ENCODE assay signal across 8 cellular contexts in the genomic region with DNA sequence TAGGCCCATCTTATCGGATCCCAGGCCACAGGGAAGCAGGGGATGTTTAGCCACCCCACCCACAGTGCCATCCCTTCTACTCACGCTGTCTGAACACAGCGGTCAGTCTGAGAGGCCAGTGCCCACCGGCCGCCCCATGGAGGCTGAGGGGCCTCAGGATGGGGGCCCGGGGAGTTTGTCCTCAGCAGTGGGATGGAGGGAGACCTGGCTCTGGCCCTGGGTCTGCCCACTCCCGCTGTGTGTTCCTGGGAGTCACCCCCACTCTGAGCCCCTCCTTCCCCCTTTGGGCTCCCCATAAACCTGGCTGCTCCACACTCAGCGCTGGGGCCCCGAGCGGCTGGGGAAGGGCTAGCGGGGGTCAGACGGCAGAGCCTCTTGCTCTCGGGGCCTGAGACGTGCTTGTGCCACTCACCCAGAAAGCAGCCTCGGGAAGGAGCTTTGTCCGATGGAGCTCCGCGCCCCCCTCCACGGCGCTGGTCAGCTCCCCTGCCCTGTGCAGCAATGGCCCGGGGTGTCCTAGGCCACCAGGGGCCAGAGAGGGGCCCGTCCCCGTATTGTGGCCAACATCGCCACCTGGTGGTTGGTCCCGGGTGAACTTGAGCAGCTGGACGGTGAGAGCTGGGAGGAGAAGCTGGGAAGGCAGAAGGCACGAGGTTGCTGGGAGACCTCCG. TPM values are rescaled to one million over a fixed set of nuclear protein-coding genes. Genes with fewer than 3 reads are reported as not detected.
A peak's percentile ranks its signal among the peaks of the same experiment; 100 is the strongest.
DNase-seq lines count a peak whose midpoint lies in the region; ATAC-seq and TF ChIP-seq lines count a peak whose summit lies in the region.

No MANE protein-coding gene starts in this region.

- peaks cover 17% of the 10 kb centered on the region for H3K27me3 ChIP-seq in neural progenitor cell

- no peak overlapping the region for H3K27ac ChIP-seq in neural progenitor cell

- in situ Hi-C loops in ACHN (cut with HindIII; ENCODE audit: low pct_ligation_motif_present, low pct_unique_long_range_greater_than_20kb, low sequenced_read_pairs): no loop called here

- no peaks in the 10 kb centered on the region for H3K4me1 Mint-ChIP-seq in activated CD8-positive, alpha-beta T cell treated with anti-CD3 and anti-CD28 coated beads, Interleukin-2, amount 10 ng/mL, durations not matched to agents 7 days and 5 days (ENCODE audit: low read depth)
- peaks cover 18% of the 10 kb centered on the region for H3K4me1 Mint-ChIP-seq in neural progenitor cell

- H3K9me3 Mint-ChIP-seq in activated CD8-positive, alpha-beta T cell treated with anti-CD3 and anti-CD28 coated beads, Interleukin-2, amount 10 ng/mL, durations not matched to agents 7 days and 5 days (ENCODE audit: insufficient read depth): no peaks in the 10 kb centered on the region
- H3K9me3 Mint-ChIP-seq in neural progenitor cell: no peaks in the 10 kb centered on the region

- no peak overlapping the region for H3K27ac Mint-ChIP-seq in activated CD8-positive, alpha-beta T cell treated with anti-CD3 and anti-CD28 coated beads, Interleukin-2, amount 10 ng/mL, durations not matched to agents 7 days and 5 days
- H3K27ac Mint-ChIP-seq in neural progenitor cell: no peak overlapping the region

- CTCF ChIA-PET in activated CD8-positive, alpha-beta T cell treated with anti-CD3 and anti-CD28 coated beads, Interleukin-2, amount 10 ng/mL, durations not matched to agents 7 days and 5 days (lab: Charles Lee): interaction anchor here (0.8 to 2.6 kb wide), 8 partner anchors 9 to 297 kb away, joined by 5 to 16 read pairs (median 6); no protein-coding TSS in a partner anchor

- DNase-seq in ACHN (peak; percentile 69), NCI-H2196 treated with DMSO at 0.1 percent for 48 hours (lab: John Stamatoyannopoulos, UW; ENCODE audit: unreplicated experiment) (peak; percentile 39), fibroblast of mammary gland (ENCODE audit: low read depth) (peak; percentile 75), neural progenitor cell (ENCODE audit: low spot score) (peak; percentile 92)
- peak; percentile 66 for DNase-seq in activated CD8-positive, alpha-beta T cell treated with anti-CD3 and anti-CD28 coated beads, Interleukin-2, amount 10 ng/mL, durations not matched to agents 7 days and 5 days

- H3K4me3 ChIP-seq in fibroblast of mammary gland (ENCODE audit: control insufficient read depth, low read depth, low read length): no peak overlapping the region
- no peak overlapping the region for H3K4me3 ChIP-seq in neural progenitor cell

- H3K4me1 ChIP-seq in neural progenitor cell: peaks cover 8% of the 10 kb centered on the region

- H4K20me1 ChIP-seq in neural progenitor cell (ENCODE audit: low read depth): peaks cover 11% of the 10 kb centered on the region

- H2AFZ ChIP-seq in neural progenitor cell (replicated peaks): no peak overlapping the region

- no peaks in the 10 kb centered on the region for H3K79me2 ChIP-seq in neural progenitor cell (ENCODE audit: low read depth)

- H3K9me3 ChIP-seq in neural progenitor cell (ENCODE audit: low read depth): no peaks in the 10 kb centered on the region

- peaks cover 3% of the 10 kb centered on the region for H3K27me3 Mint-ChIP-seq in activated CD8-positive, alpha-beta T cell treated with anti-CD3 and anti-CD28 coated beads, Interleukin-2, amount 10 ng/mL, durations not matched to agents 7 days and 5 days (ENCODE audit: low read depth)
- peaks cover 31% of the 10 kb centered on the region for H3K27me3 Mint-ChIP-seq in neural progenitor cell (ENCODE audit: insufficient read depth, low read depth)

- POLR2A ChIA-PET in activated CD8-positive, alpha-beta T cell treated with anti-CD3 and anti-CD28 coated beads, Interleukin-2, amount 10 ng/mL, durations not matched to agents 7 days and 5 days (lab: Charles Lee): no interaction called here

- TF ChIP-seq CTCF in GM12872 (IDR thresholded peaks at IDR 0.05; ENCODE audit: insufficient read depth, low read depth, low read length): peak; percentile 66
- TF ChIP-seq CTCF in fibroblast of mammary gland (conservative IDR thresholded peaks at IDR 0.05; ENCODE audit: control insufficient read depth, insufficient read depth, low read depth, low read length): peak; percentile 75
- peak; percentile 87 for TF ChIP-seq CTCF in neural progenitor cell (IDR thresholded peaks at IDR 0.05)

- H3K36me3 ChIP-seq in neural progenitor cell: no peaks in the 10 kb centered on the region

- peaks cover 15% of the 10 kb centered on the region for H3F3A ChIP-seq in neural progenitor cell (ENCODE audit: low read depth)

- peak; percentile 68 for ATAC-seq in activated CD8-positive, alpha-beta T cell treated with anti-CD3 and anti-CD28 coated beads, Interleukin-2, amount 10 ng/mL, durations not matched to agents 7 days and 5 days
- ATAC-seq in GM19395 (IDR thresholded peaks at IDR 0.05; ENCODE audit: unreplicated experiment) (no peak), GM21515 (IDR thresholded peaks at IDR 0.05; ENCODE audit: unreplicated experiment) (no peak)

- H3K4me2 ChIP-seq in neural progenitor cell: no peak overlapping the region

- H3K4me3 Mint-ChIP-seq in activated CD8-positive, alpha-beta T cell treated with anti-CD3 and anti-CD28 coated beads, Interleukin-2, amount 10 ng/mL, durations not matched to agents 7 days and 5 days: no peak overlapping the region
- no peak overlapping the region for H3K4me3 Mint-ChIP-seq in neural progenitor cell

- no peaks in the 10 kb centered on the region for H3K36me3 Mint-ChIP-seq in activated CD8-positive, alpha-beta T cell treated with anti-CD3 and anti-CD28 coated beads, Interleukin-2, amount 10 ng/mL, durations not matched to agents 7 days and 5 days (ENCODE audit: low read depth)
- no peaks in the 10 kb centered on the region for H3K36me3 Mint-ChIP-seq in neural progenitor cell

- H3K9ac ChIP-seq in neural progenitor cell: no peak overlapping the region

RNA-seq across cellular contexts. Expression of a gene that starts 10.9 kb away (rescaled TPM):
- total RNA-seq in activated CD8-positive, alpha-beta T cell treated with anti-CD3 and anti-CD28 coated beads, Interleukin-2, amount 10 ng/mL, durations not matched to agents 7 days and 5 days: not detected
- 0.03 TPM in 1 of 2 replicates, not detected in the other for total RNA-seq in neural progenitor cell (ENCODE audit: low replicate concordance)

RNA-seq across cellular contexts. Expression of a gene that starts 59.0 kb away (rescaled TPM):
- total RNA-seq in activated CD8-positive, alpha-beta T cell treated with anti-CD3 and anti-CD28 coated beads, Interleukin-2, amount 10 ng/mL, durations not matched to agents 7 days and 5 days: not detected
- total RNA-seq in neural progenitor cell (ENCODE audit: low replicate concordance): 1.8 and 7.2 TPM in 2 replicates

Comparison
In these comparisons a context has a peak if more than half of its experiments do, and no peak if none do; other contexts are left out.
1. DNase-seq: peak in every context shown above with its lines; median percentile 92 in neural progenitor cell; 75 in fibroblast of mammary gland; 69 in ACHN; 66 in activated CD8-positive, alpha-beta T cell treated with anti-CD3 and anti-CD28 coated beads, Interleukin-2, amount 10 ng/mL, durations not matched to agents 7 days and 5 days; 39 in NCI-H2196 treated with DMSO at 0.1 percent for 48 hours.